10 cellular contexts compared by ENCODE assay signal in genomic region chr20:59011874-59012157, GRCh38. TPM values are rescaled to one million over a fixed set of nuclear protein-coding genes. Genes with fewer than 3 reads are reported as not detected.
"Had no signal": no experiment of that assay in that cellular context is flagged by ENCODE, and none has a peak within 500 bp of the region (broad histone marks: within the 10 kb centered on the region; RNA-seq: fewer than 3 reads in every experiment).

No MANE protein-coding gene starts in this region.

RNA-seq across cellular contexts. Expression of gene TUBB1, which starts 7.4 kb away (rescaled TPM):
- total RNA-seq: activated CD4-positive, alpha-beta memory T cell treated with anti-CD3 and anti-CD28 coated beads, Interleukin-2, amount 10 ng/mL, durations not matched to agents 7 days and 5 days; activated CD4-positive, alpha-beta T cell treated with anti-CD3 and anti-CD28 coated beads, Interleukin-2, amount 10 ng/mL, durations not matched to agents 7 days and 5 days; activated T-cell treated with anti-CD3 and anti-CD28 coated beads, Interleukin-2, amount 50 U/mL, for 4 hours; esophagus mucosa; foreskin keratinocyte; glomerular endothelial cell; SK-MEL-5; T-helper 2 cell treated with Interferon-gamma antibody and Interleukin-4, amounts not matched to agents 100 ng/mL and 5 ng/mL, for 36 hours; WTC11 had no signal
- polyA plus RNA-seq: cardiac muscle cell, foreskin keratinocyte had no signal
